14 cellular contexts compared by ENCODE assay signal in genomic region chr6:15037253-15037652, GRCh38.
"Had no signal": no experiment of that assay in that cellular context is flagged by ENCODE, and none has a peak within 500 bp of the region (broad histone marks: within the 10 kb centered on the region; RNA-seq: fewer than 3 reads in every experiment).

No MANE protein-coding gene starts in this region.

- H3K27ac ChIP-seq: brain microvascular endothelial cell, lower lobe of right lung, sigmoid colon, suprapubic skin had no signal

- H3K36me3 ChIP-seq: brain microvascular endothelial cell, lower lobe of right lung, sigmoid colon, suprapubic skin had no signal

- ATAC-seq: activated CD8-positive, alpha-beta memory T cell treated with anti-CD3 and anti-CD28 coated beads, Interleukin-2, amount 10 ng/mL, durations not matched to agents 7 days and 5 days; activated T-cell treated with anti-CD3 and anti-CD28 coated beads, Interleukin-2, amount 50 U/mL, for 4 hours; stimulated activated naive CD8-positive, alpha-beta T cell treated with anti-CD3 and anti-CD28 coated beads, Interleukin-15, Interleukin-2, amounts not matched to agents 100 U/mL and 50 U/mL, for 24 hours had no signal

- DNase-seq: activated CD4-positive, alpha-beta T cell treated with anti-CD3 and anti-CD28 coated beads, Interleukin-2, amount 50 U/mL, for 48 hours; activated CD8-positive, alpha-beta memory T cell treated with anti-CD3 and anti-CD28 coated beads, Interleukin-2, amount 10 ng/mL, durations not matched to agents 7 days and 5 days; activated gamma-delta T cell; activated T-cell treated with anti-CD3 and anti-CD28 coated beads, Interleukin-2, amount 50 U/mL, for 4 hours; brain microvascular endothelial cell; dermis blood vessel endothelial cell; lower lobe of right lung; naive B cell; sigmoid colon; stimulated activated CD4-positive, alpha-beta T cell treated with anti-CD3 and anti-CD28 coated beads, Interleukin-2, amount 100 ng/mL, for 48 hours; stimulated activated naive CD8-positive, alpha-beta T cell treated with anti-CD3 and anti-CD28 coated beads, Interleukin-15, Interleukin-2, amounts not matched to agents 100 U/mL and 50 U/mL, for 24 hours had no signal

- H3K27ac Mint-ChIP-seq: activated CD8-positive, alpha-beta memory T cell treated with anti-CD3 and anti-CD28 coated beads, Interleukin-2, amount 10 ng/mL, durations not matched to agents 7 days and 5 days; activated naive CD8-positive, alpha-beta T cell; T-helper 1 cell treated with Interleukin-12 subunit alpha and Interleukin-12 subunit beta and Interleukin-4 antibody, amounts not matched to agents 30 μg/mL and 1 μg/mL, for 36 hours had no signal

- H3K9me3 Mint-ChIP-seq: activated T-cell treated with anti-CD3 and anti-CD28 coated beads, Interleukin-2, amount 50 U/mL, for 4 hours; naive B cell; T-helper 1 cell treated with Interleukin-12 subunit alpha and Interleukin-12 subunit beta and Interleukin-4 antibody, amounts not matched to agents 30 μg/mL and 1 μg/mL, for 36 hours had no signal

- H3K4me3 ChIP-seq: lower lobe of right lung, sigmoid colon, suprapubic skin had no signal

- H3K36me3 Mint-ChIP-seq: activated naive CD8-positive, alpha-beta T cell; naive B cell had no signal

- H3K27me3 ChIP-seq: brain microvascular endothelial cell, sigmoid colon, suprapubic skin had no signal

- H3K4me1 ChIP-seq: lower lobe of right lung, sigmoid colon had no signal

- H3K4me3 Mint-ChIP-seq: activated CD8-positive, alpha-beta memory T cell treated with anti-CD3 and anti-CD28 coated beads, Interleukin-2, amount 10 ng/mL, durations not matched to agents 7 days and 5 days; activated naive CD8-positive, alpha-beta T cell; activated T-cell treated with anti-CD3 and anti-CD28 coated beads, Interleukin-2, amount 50 U/mL, for 4 hours; naive B cell; T-helper 1 cell treated with Interleukin-12 subunit alpha and Interleukin-12 subunit beta and Interleukin-4 antibody, amounts not matched to agents 30 μg/mL and 1 μg/mL, for 36 hours had no signal

- H3K27me3 Mint-ChIP-seq: activated CD8-positive, alpha-beta memory T cell treated with anti-CD3 and anti-CD28 coated beads, Interleukin-2, amount 10 ng/mL, durations not matched to agents 7 days and 5 days; activated naive CD8-positive, alpha-beta T cell; naive B cell had no signal

- H3K9me3 ChIP-seq: lower lobe of right lung, sigmoid colon, suprapubic skin had no signal
